Comparison of ENCODE assay signal across 10 cellular contexts in the genomic region with DNA sequence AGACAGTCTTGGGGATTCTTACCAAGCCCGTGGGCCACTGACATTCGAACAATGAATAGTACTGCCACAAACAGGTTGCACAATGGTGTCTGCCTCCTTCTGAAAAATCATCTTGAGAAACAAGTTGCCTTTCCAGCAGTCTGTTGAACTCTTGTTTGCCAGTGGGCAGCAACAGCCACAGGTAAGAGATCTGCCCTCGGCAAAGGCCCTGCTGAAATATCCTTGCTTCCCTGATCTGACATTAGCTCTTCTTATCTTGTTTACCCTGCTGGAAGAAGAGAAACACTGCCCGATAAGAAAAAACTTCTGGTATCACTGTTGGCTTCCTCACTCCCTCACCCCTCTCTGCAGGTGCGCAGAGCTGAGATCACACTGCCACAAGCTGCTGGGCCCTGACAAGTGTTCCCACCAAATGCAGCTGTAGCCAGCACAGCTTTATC. TPM values are rescaled to one million over a fixed set of nuclear protein-coding genes. Genes with fewer than 3 reads are reported as not detected.
A peak's percentile ranks its signal among the peaks of the same experiment; 100 is the strongest.
DNase-seq lines count a peak whose midpoint lies in the region; ATAC-seq lines count a peak whose summit lies in the region.
"Had no signal": no experiment of that assay in that cellular context is flagged by ENCODE, and none has a peak within 500 bp of the region (broad histone marks: within the 10 kb centered on the region; RNA-seq: fewer than 3 reads in every experiment).

No MANE protein-coding gene starts in this region.

- H3K4me3 Mint-ChIP-seq in activated naive CD4-positive, alpha-beta T cell treated with anti-CD3 and anti-CD28 coated beads, Interleukin-2, amount 10 ng/mL, durations not matched to agents 7 days and 5 days = no peak overlapping the region
- peak overlapping the region; percentile 9 for H3K4me3 Mint-ChIP-seq in activated naive CD8-positive, alpha-beta T cell treated with anti-CD3 and anti-CD28 coated beads for 36 hours
- H3K4me3 Mint-ChIP-seq: activated B cell treated with CpG ODN at 0.5 μM for 24 hours had no signal

- ATAC-seq in HG03439 (IDR thresholded peaks at IDR 0.05; ENCODE audit: unreplicated experiment) (no peak), aorta (ENCODE audit: low FRiP score) (no peak), HG02571 (IDR thresholded peaks at IDR 0.05; ENCODE audit: unreplicated experiment) (no peak)

- H3K4me1 ChIP-seq in thymus (ENCODE audit: control insufficient read depth, insufficient read depth, low read length) (peaks cover 45% of the 10 kb centered on the region), aorta (ENCODE audit: control insufficient read depth in 1 of 2, insufficient read depth in 2 of 2, low read length in 2 of 2) (peaks cover 0 to 1% of the 10 kb centered on the region in 2 donors)

- peak overlapping the region; percentile 49 for H3K4me3 ChIP-seq in thymus (ENCODE audit: low read length)
- H3K4me3 ChIP-seq in aorta (ENCODE audit: low read length in 2 of 2) = no peak overlapping the region

- H3K9me3 ChIP-seq in thymus (ENCODE audit: control insufficient read depth) (no peaks in the 10 kb centered on the region), aorta (ENCODE audit: control insufficient read depth, low read length) (no peaks in the 10 kb centered on the region)

- peaks cover 60% of the 10 kb centered on the region for H3K4me1 Mint-ChIP-seq in activated naive CD4-positive, alpha-beta T cell treated with anti-CD3 and anti-CD28 coated beads, Interleukin-2, amount 10 ng/mL, durations not matched to agents 7 days and 5 days
- H3K4me1 Mint-ChIP-seq in activated naive CD8-positive, alpha-beta T cell treated with anti-CD3 and anti-CD28 coated beads for 36 hours = peaks cover 68% of the 10 kb centered on the region

- no peak for DNase-seq in activated naive CD4-positive, alpha-beta T cell treated with anti-CD3 and anti-CD28 coated beads, Interleukin-2, amount 10 ng/mL, durations not matched to agents 7 days and 5 days
- DNase-seq in activated naive CD4-positive, alpha-beta T cell (lab: John Stamatoyannopoulos, UW) = no peak
- no peak for DNase-seq in activated naive CD8-positive, alpha-beta T cell treated with anti-CD3 and anti-CD28 coated beads for 36 hours
- DNase-seq in aorta = no peak
- DNase-seq: activated B cell treated with CpG ODN at 0.5 μM for 24 hours had no signal

- H3K27me3 Mint-ChIP-seq in activated naive CD4-positive, alpha-beta T cell treated with anti-CD3 and anti-CD28 coated beads, Interleukin-2, amount 10 ng/mL, durations not matched to agents 7 days and 5 days = no peaks in the 10 kb centered on the region
- H3K27me3 Mint-ChIP-seq in activated naive CD8-positive, alpha-beta T cell treated with anti-CD3 and anti-CD28 coated beads for 36 hours = no peaks in the 10 kb centered on the region
- H3K27me3 Mint-ChIP-seq: activated B cell treated with CpG ODN at 0.5 μM for 24 hours had no signal

- H3K9me3 Mint-ChIP-seq in activated naive CD4-positive, alpha-beta T cell treated with anti-CD3 and anti-CD28 coated beads, Interleukin-2, amount 10 ng/mL, durations not matched to agents 7 days and 5 days = no peaks in the 10 kb centered on the region
- H3K9me3 Mint-ChIP-seq in activated naive CD8-positive, alpha-beta T cell treated with anti-CD3 and anti-CD28 coated beads for 36 hours = no peaks in the 10 kb centered on the region
- H3K9me3 Mint-ChIP-seq: activated B cell treated with CpG ODN at 0.5 μM for 24 hours had no signal

- no peaks in the 10 kb centered on the region for H3K27me3 ChIP-seq in layer of hippocampus (ENCODE audit: control insufficient read depth, insufficient read depth, low read length)
- no peaks in the 10 kb centered on the region for H3K27me3 ChIP-seq in thymus (ENCODE audit: control insufficient read depth, insufficient read depth)
- H3K27me3 ChIP-seq in aorta (ENCODE audit: control insufficient read depth in 1 of 2, insufficient read depth in 2 of 2, low read length in 1 of 2) = no peaks in the 10 kb centered on the region

- H3K27ac ChIP-seq in layer of hippocampus (ENCODE audit: low read depth, low read length) (peak overlapping the region; percentile 58), thymus (ENCODE audit: low read depth) (peak overlapping the region; percentile 79), aorta (ENCODE audit: low read depth in 1 of 2, low read length in 2 of 2) (no peak overlapping the region)
- H3K27ac ChIP-seq: KMS-11 had no signal

- no peaks in the 10 kb centered on the region for H3K36me3 Mint-ChIP-seq in activated naive CD4-positive, alpha-beta T cell treated with anti-CD3 and anti-CD28 coated beads, Interleukin-2, amount 10 ng/mL, durations not matched to agents 7 days and 5 days
- H3K36me3 Mint-ChIP-seq in activated naive CD8-positive, alpha-beta T cell treated with anti-CD3 and anti-CD28 coated beads for 36 hours = no peaks in the 10 kb centered on the region

- CTCF ChIA-PET in activated naive CD4-positive, alpha-beta T cell treated with anti-CD3 and anti-CD28 coated beads, Interleukin-2, amount 10 ng/mL, durations not matched to agents 7 days and 5 days (lab: Charles Lee) = interaction anchor here (1.1 to 1.8 kb wide), 2 partner anchors 10 to 12 kb away, joined by 3 to 4 read pairs; no protein-coding TSS in a partner anchor

- 16% methylated on average over 5 of the region's 5 CpGs for WGBS in thymus
- 92 to 93% methylated on average over 5 of the region's 5 CpGs for WGBS in aorta, 2 donors

- H3K36me3 ChIP-seq in thymus (ENCODE audit: control insufficient read depth, insufficient read depth) (no peaks in the 10 kb centered on the region), aorta (ENCODE audit: control insufficient read depth in 1 of 2, insufficient read depth in 2 of 2, low read length in 1 of 2) (no peaks in the 10 kb centered on the region)

- peak overlapping the region; percentile 67 for H3K27ac Mint-ChIP-seq in activated naive CD4-positive, alpha-beta T cell treated with anti-CD3 and anti-CD28 coated beads, Interleukin-2, amount 10 ng/mL, durations not matched to agents 7 days and 5 days
- no peak overlapping the region for H3K27ac Mint-ChIP-seq in activated naive CD8-positive, alpha-beta T cell treated with anti-CD3 and anti-CD28 coated beads for 36 hours
- H3K27ac Mint-ChIP-seq: activated B cell treated with CpG ODN at 0.5 μM for 24 hours had no signal

- intact Hi-C loops in aorta (cut with DNase I) = no loop called here

RNA-seq across cellular contexts. Expression of gene DOCK9, which starts 2.0 kb away (rescaled TPM):
- 10 to 100 TPM; 31.9 to 33.5 TPM for total RNA-seq in activated naive CD8-positive, alpha-beta T cell treated with anti-CD3 and anti-CD28 coated beads for 36 hours
- polyA plus RNA-seq in thymus = 34.0 TPM
- 100 to 1,000 TPM in 1 of 2 donors, 10 to 100 TPM in 1; 70.7 to 107 TPM for total RNA-seq in aorta
- polyA plus RNA-seq in aorta = 10 to 100 TPM in 1 of 2 donors, 1 to 10 TPM in 1; 9.1 to 17.0 TPM

Comparison
In these comparisons a context has a peak if more than half of its experiments do, and no peak if none do; other contexts are left out.
1. H3K27ac ChIP-seq: peak in layer of hippocampus (single experiment) and thymus (single experiment); none in aorta (0 of 2).